ENCODE assay signal across 23 cellular contexts in the genomic region with DNA sequence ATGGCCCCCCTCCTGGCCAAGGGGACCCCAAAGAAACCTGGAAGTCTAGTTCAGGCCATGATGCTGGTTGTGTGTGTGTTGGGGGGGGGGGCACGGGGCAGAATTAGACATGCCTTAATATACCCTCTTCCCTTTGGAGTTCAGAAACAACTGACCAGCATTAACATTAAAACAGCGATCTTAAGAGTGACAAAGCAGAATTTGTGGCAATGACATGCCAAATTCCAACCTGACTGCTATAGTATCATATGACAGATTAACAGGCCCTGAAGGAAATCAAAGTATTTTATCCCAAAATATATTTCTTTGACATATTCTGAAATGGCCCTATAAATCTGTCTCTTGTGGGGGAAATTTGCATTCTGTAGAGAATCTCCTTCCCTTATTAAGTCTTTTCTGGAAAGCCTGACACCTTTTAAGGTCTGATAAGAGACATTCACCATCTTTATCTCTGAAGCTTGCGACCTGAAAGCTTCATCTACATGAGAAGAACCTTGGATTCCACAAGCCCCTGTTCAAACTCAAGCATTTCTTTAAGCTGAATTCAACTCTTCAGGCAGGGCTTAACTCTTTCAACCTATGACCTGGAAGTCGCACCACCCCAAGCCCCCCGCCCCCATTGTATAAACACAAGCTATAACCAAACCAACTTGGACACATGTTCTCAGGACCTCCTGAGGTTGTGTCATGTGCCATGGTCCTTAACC.
"Had no signal": no experiment of that assay in that cellular context is flagged by ENCODE, and none has a peak within 500 bp of the region (broad histone marks: within the 10 kb centered on the region; RNA-seq: fewer than 3 reads in every experiment).

No MANE protein-coding gene starts in this region.

- H3K36me3 ChIP-seq: ascending aorta, cardiac muscle cell, gastroesophageal sphincter, left lung, lower lobe of right lung, ovary, right lobe of liver, thoracic aorta had no signal

- H3K9me3 ChIP-seq: ascending aorta, gastroesophageal sphincter, left lung, lower lobe of right lung, ovary, right lobe of liver, thoracic aorta had no signal

- DNase-seq: activated CD4-positive, alpha-beta T cell treated with anti-CD3 and anti-CD28 coated beads for 48 hours; activated CD4-positive, alpha-beta T cell treated with anti-CD3 and anti-CD28 coated beads, Interleukin-2, amount 50 U/mL, for 48 hours; activated CD8-positive, alpha-beta memory T cell treated with anti-CD3 and anti-CD28 coated beads for 24 hours; activated effector memory CD4-positive, alpha-beta T cell treated with anti-CD3 and anti-CD28 coated beads, Interleukin-2, amount 50 U/mL, for 16 hours; activated naive CD4-positive, alpha-beta T cell treated with anti-CD3 and anti-CD28 coated beads, Interleukin-2, amount 10 ng/mL, durations not matched to agents 7 days and 5 days; activated naive CD8-positive, alpha-beta T cell treated with anti-CD3 and anti-CD28 coated beads, Interleukin-2, amount 10 ng/mL, durations not matched to agents 7 days and 5 days; cerebellar nuclear complex; left lung; lower lobe of right lung; ovary; right lobe of liver; stimulated activated CD4-positive, alpha-beta T cell treated with anti-CD3 and anti-CD28 coated beads, Interleukin-2, amount 100 ng/mL, for 48 hours; stimulated activated naive CD8-positive, alpha-beta T cell treated with anti-CD3 and anti-CD28 coated beads, Interleukin-15, Interleukin-2, amounts not matched to agents 100 U/mL and 50 U/mL, for 24 hours; T-helper 9 cell; trophoblast cell had no signal

- H3K4me3 ChIP-seq: ascending aorta, cardiac muscle cell, coronary artery, gastroesophageal sphincter, hepatocyte, left lung, lower lobe of right lung, ovary, right lobe of liver, thoracic aorta had no signal

- ATAC-seq: activated CD4-positive, CD25-positive, alpha-beta regulatory T cell treated with anti-CD3 and anti-CD28 coated beads, Interleukin-2, amount 50 U/mL, for 24 hours; gastroesophageal sphincter; left lung; lower lobe of right lung; right lobe of liver; stimulated activated naive CD8-positive, alpha-beta T cell treated with anti-CD3 and anti-CD28 coated beads, Interleukin-15, Interleukin-2, amounts not matched to agents 100 U/mL and 50 U/mL, for 24 hours had no signal

- H3K27ac ChIP-seq: ascending aorta, cardiac muscle cell, coronary artery, gastroesophageal sphincter, hepatocyte, left lung, lower lobe of right lung, ovary, right lobe of liver, thoracic aorta, VCaP had no signal

- H3K27me3 ChIP-seq: ascending aorta, cardiac muscle cell, gastroesophageal sphincter, hepatocyte, left lung, ovary, right lobe of liver had no signal

- H3K4me1 ChIP-seq: ascending aorta, gastroesophageal sphincter, left lung, lower lobe of right lung, right lobe of liver had no signal
